22 cellular contexts compared by ENCODE assay signal in the genomic region with DNA sequence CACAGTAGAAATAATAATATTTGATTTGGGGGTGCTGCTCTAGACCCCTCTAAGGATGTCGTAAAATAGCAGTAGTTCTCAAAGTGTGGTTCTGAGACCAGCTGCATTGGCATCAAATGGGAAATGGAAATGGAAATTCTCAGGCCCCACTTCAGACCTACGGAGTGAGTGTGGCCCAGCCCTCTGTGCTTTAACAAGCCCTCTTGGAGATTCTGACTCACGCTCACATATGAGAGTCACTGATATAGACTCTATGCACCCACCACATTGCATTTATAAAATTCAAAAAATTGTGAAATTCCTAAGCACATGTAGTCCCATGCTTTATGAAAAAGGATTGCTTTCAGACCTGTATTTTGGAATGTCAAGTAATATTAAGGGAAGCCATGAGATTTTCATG. TPM values are rescaled to one million over a fixed set of nuclear protein-coding genes. Genes with fewer than 3 reads are reported as not detected.
"Had no signal": no experiment of that assay in that cellular context is flagged by ENCODE, and none has a peak within 500 bp of the region (broad histone marks: within the 10 kb centered on the region; RNA-seq: fewer than 3 reads in every experiment).

No MANE protein-coding gene starts in this region.

- H3K4me1 ChIP-seq: SJCRH30 had no signal

- ATAC-seq: HepG2, Panc1, PC-3, Right ventricle myocardium inferior, SK-N-SH treated with all-trans-retinoic acid at 6 μM for 48 hours had no signal

- H3K36me3 ChIP-seq: SJCRH30 had no signal

- H3K27me3 ChIP-seq: SJCRH30 had no signal

- DNase-seq: IMR-90, Karpas-422, KG1, MM.1S, NCI-H1092 treated with DMSO at 0.1 percent for 48 hours, NCI-H146, NCI-H1694 treated with DMSO at 0.1 percent for 48 hours, NCI-H1930, NCI-H2081, NCI-H2107, NCI-H2227 treated with DMSO at 0.1 percent for 48 hours, NCI-H524 treated with DMSO at 0.1 percent for 48 hours, NCI-H69, NCI-H774, PC-3, SHP77 treated with DMSO at 0.1 percent for 48 hours, SJCRH30 had no signal

- H3K9me3 ChIP-seq: SJCRH30 had no signal

- H3K27ac ChIP-seq: RWPE1, SJCRH30 had no signal

- H3K4me3 ChIP-seq: SJCRH30 had no signal

RNA-seq across cellular contexts. Expression of a gene that starts 14.2 kb away (rescaled TPM):
- total RNA-seq: IMR-90 had no signal
